Comparison of ENCODE assay signal across 19 cellular contexts in the genomic region with DNA sequence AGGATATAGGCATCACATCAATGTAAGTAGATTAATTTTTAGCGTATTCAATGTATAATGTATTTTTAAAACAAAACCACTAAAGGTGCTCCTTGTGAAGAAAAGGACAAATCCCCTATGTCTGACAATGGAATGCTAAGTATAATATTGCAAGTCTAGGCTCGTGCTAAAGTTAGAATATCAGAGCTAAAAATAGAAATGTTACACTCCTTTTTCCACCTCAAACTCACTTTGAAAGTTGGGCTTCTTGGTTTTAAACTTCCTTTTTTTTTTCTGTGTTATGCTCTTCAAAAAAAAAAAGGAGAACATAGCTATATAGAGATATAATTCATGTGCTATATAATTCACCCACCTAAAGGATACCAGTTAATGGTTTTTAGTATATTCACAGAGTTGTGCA. TPM values are rescaled to one million over a fixed set of nuclear protein-coding genes. Genes with fewer than 3 reads are reported as not detected.
DNase-seq lines count a peak whose midpoint lies in the region; ATAC-seq and TF ChIP-seq lines count a peak whose summit lies in the region.
"Had no signal": no experiment of that assay in that cellular context is flagged by ENCODE, and none has a peak within 500 bp of the region (broad histone marks: within the 10 kb centered on the region; RNA-seq: fewer than 3 reads in every experiment).

No MANE protein-coding gene starts in this region.

- peak overlapping the region in 2 of 6 donors; percentile 10 to 96 for H3K27ac Mint-ChIP-seq in immature natural killer cell
- H3K27ac Mint-ChIP-seq: activated T-helper 1 cell treated with anti-CD3 and anti-CD28 coated beads, Interleukin-12 subunit alpha, Interleukin-12 subunit beta, Interleukin-2, Interleukin-4 antibody, amounts not matched to agents 30 ng/mL and 10 ng/mL and 1 ng/mL, durations not matched to agents 14 hours and 24 hours and 36 hours had no signal

- no peak overlapping the region for H3K27ac ChIP-seq in DOHH2 (ENCODE audit: low read depth, low read length)
- H3K27ac ChIP-seq: epithelial cell of prostate, pancreas had no signal

- H3F3A ChIP-seq in DOHH2 (ENCODE audit: control insufficient read depth, insufficient read depth) (peaks cover 21% of the 10 kb centered on the region), Loucy (ENCODE audit: low read depth) (peaks cover 3% of the 10 kb centered on the region; the same call in 1 of the 2 replicates)

- DNase-seq in SKM-1 treated with dmso at 0.1 percent for 144 hours (lab: John Stamatoyannopoulos, UW; ENCODE audit: unreplicated experiment) (peak; percentile 89), medulla oblongata (ENCODE audit: extremely low spot score) (peak; percentile 37), NCI-H2227 (lab: John Stamatoyannopoulos, UW; ENCODE audit: unreplicated experiment) (no peak), NK-92 (lab: John Stamatoyannopoulos, UW; ENCODE audit: unreplicated experiment) (no peak), immature natural killer cell (no peak)
- DNase-seq: anterior cingulate cortex, cortex of kidney, DMS79, head of caudate nucleus, kidney, NCI-H1417 treated with DMSO at 0.1 percent for 48 hours, NCI-H446, pancreas had no signal

- H3K27me3 ChIP-seq in DOHH2 (ENCODE audit: control insufficient read depth, low read length) (no peaks in the 10 kb centered on the region), Loucy (ENCODE audit: insufficient read depth, low read length, poor library complexity, severe bottlenecking) (peaks cover 9% of the 10 kb centered on the region)
- H3K27me3 ChIP-seq: pancreas had no signal

- H3K79me2 ChIP-seq in DOHH2 (ENCODE audit: control insufficient read depth, low read length) (peaks cover 30% of the 10 kb centered on the region), Loucy (ENCODE audit: insufficient read depth, low read length) (peaks cover 14% of the 10 kb centered on the region)

- H3K9me3 Mint-ChIP-seq in immature natural killer cell, result peaks cover 0 to 2% (median 0%) of the 10 kb centered on the region in 6 donors
- H3K9me3 Mint-ChIP-seq: activated T-helper 1 cell treated with anti-CD3 and anti-CD28 coated beads, Interleukin-12 subunit alpha, Interleukin-12 subunit beta, Interleukin-2, Interleukin-4 antibody, amounts not matched to agents 30 ng/mL and 10 ng/mL and 1 ng/mL, durations not matched to agents 14 hours and 24 hours and 36 hours had no signal

- H3K4me2 ChIP-seq in DOHH2 (ENCODE audit: low read length) (peak overlapping the region; percentile 94), Loucy (ENCODE audit: low read depth, low read length, poor library complexity, severe bottlenecking) (peak overlapping the region; percentile 17)

- no peak overlapping the region for H3K4me3 Mint-ChIP-seq in immature natural killer cell
- H3K4me3 Mint-ChIP-seq: activated T-helper 1 cell treated with anti-CD3 and anti-CD28 coated beads, Interleukin-12 subunit alpha, Interleukin-12 subunit beta, Interleukin-2, Interleukin-4 antibody, amounts not matched to agents 30 ng/mL and 10 ng/mL and 1 ng/mL, durations not matched to agents 14 hours and 24 hours and 36 hours had no signal

- TF ChIP-seq CTCF in DOHH2 (IDR thresholded peaks at IDR 0.05; ENCODE audit: low read depth, low read length, poor library complexity, severe bottlenecking) (no peak), Loucy (conservative IDR thresholded peaks at IDR 0.05; ENCODE audit: low read length) (no peak)

- ATAC-seq in GM21528 (IDR thresholded peaks at IDR 0.05; ENCODE audit: low FRiP score, unreplicated experiment), result no peak
- ATAC-seq: HepG2, pancreas had no signal

- peaks cover 19 to 22% (median 22%) of the 10 kb centered on the region in 3 donors for H3K27me3 Mint-ChIP-seq in immature natural killer cell (ENCODE audit: low read depth in 3 of 3)

- no peaks in the 10 kb centered on the region for H3K9me3 ChIP-seq in DOHH2 (ENCODE audit: control insufficient read depth, insufficient read depth, low read length)
- H3K9me3 ChIP-seq in Loucy (ENCODE audit: insufficient read depth, low read depth, low read length), result no peaks in the 10 kb centered on the region
- H3K9me3 ChIP-seq: pancreas had no signal

- H3K4me1 ChIP-seq in DOHH2 (ENCODE audit: control insufficient read depth, low read length) (peaks cover 36% of the 10 kb centered on the region), Loucy (ENCODE audit: insufficient read depth, low read length, poor library complexity, severe bottlenecking) (peaks cover 38% of the 10 kb centered on the region)

- H3K4me3 ChIP-seq in DOHH2 (ENCODE audit: low read length) (no peak overlapping the region), Loucy (ENCODE audit: low read length, poor library complexity, severe bottlenecking) (no peak overlapping the region)
- H3K4me3 ChIP-seq: pancreas had no signal

- H3K9me2 ChIP-seq in DOHH2 (replicated peaks; ENCODE audit: control insufficient read depth, low read length), result no peaks in the 10 kb centered on the region
- H3K9me2 ChIP-seq in Loucy (replicated peaks; ENCODE audit: low read depth, low read length), result no peaks in the 10 kb centered on the region

- H3K36me3 Mint-ChIP-seq in immature natural killer cell, result peaks cover 0 to 6% (median 2%) of the 10 kb centered on the region in 3 donors

- H3K36me3 ChIP-seq in DOHH2 (ENCODE audit: control insufficient read depth, low read length), result peaks cover 12% of the 10 kb centered on the region
- H3K36me3 ChIP-seq in Loucy (ENCODE audit: insufficient read depth, low read length), result 0 out of 2 replicates have a peak, but pooled peaks cover 3% of the 10 kb centered on the region
- H3K36me3 ChIP-seq: pancreas had no signal

- no peak overlapping the region for H2AFZ ChIP-seq in Loucy (ENCODE audit: low read length)

- H3K9ac ChIP-seq in Loucy (ENCODE audit: low read depth, low read length, poor library complexity, severe bottlenecking), result peak overlapping the region; percentile 20

- H4K20me1 ChIP-seq in DOHH2 (ENCODE audit: control insufficient read depth, insufficient read depth, low read depth, low read length) (peaks cover 6% of the 10 kb centered on the region; the same call in 1 of the 2 replicates), Loucy (ENCODE audit: insufficient read depth, low read length, poor library complexity, severe bottlenecking) (peaks cover 5% of the 10 kb centered on the region)

- peaks cover 19 to 22% of the 10 kb centered on the region in 2 donors for H3K4me1 Mint-ChIP-seq in immature natural killer cell

RNA-seq across cellular contexts. Expression of a gene that starts 3.6 kb away (rescaled TPM):
- 100 to 1,000 TPM in 2 of 3 donors, 10 to 100 TPM in 1; 92.1 to 162 (median 125) TPM for polyA plus RNA-seq in immature natural killer cell

Comparison
In these comparisons a context has a peak if more than half of its experiments do, and no peak if none do; other contexts are left out.
1. DNase-seq: peak in SKM-1 treated with dmso at 0.1 percent for 144 hours (single experiment) and medulla oblongata (single experiment); none in NCI-H2227 (single experiment), NK-92 (single experiment) and immature natural killer cell (0 of 3).